Comparison of ENCODE assay signal across 36 cellular contexts in genomic region chr1:143610196-143610595, GRCh38.
"Had no signal": no experiment of that assay in that cellular context is flagged by ENCODE, and none has a peak within 500 bp of the region (broad histone marks: within the 10 kb centered on the region; RNA-seq: fewer than 3 reads in every experiment).

No MANE protein-coding gene starts in this region.

- H3K36me3 ChIP-seq: MG63 had no signal

- DNase-seq: Karpas-422, Kasumi-1, MG63, MM.1S, MV-4-11, NCI-H1048, NCI-H1092, NCI-H1092 treated with DMSO at 0.1 percent for 48 hours, NCI-H1105, NCI-H1105 treated with DMSO at 0.1 percent for 48 hours, NCI-H1417, NCI-H1417 treated with DMSO at 0.1 percent for 48 hours, NCI-H1436, NCI-H1436 treated with DMSO at 0.1 percent for 48 hours, NCI-H146, NCI-H1694, NCI-H1694 treated with DMSO at 0.1 percent for 48 hours, NCI-H187, NCI-H187 treated with DMSO at 0.1 percent for 48 hours, NCI-H1930, NCI-H2029, NCI-H2029 treated with DMSO at 0.1 percent for 48 hours, NCI-H2081, NCI-H2081 treated with DMSO at 0.1 percent for 48 hours, NCI-H2107, NCI-H2171, NCI-H2171 treated with DMSO at 0.1 percent for 48 hours, NCI-H2227 treated with DMSO at 0.1 percent for 48 hours, NCI-H226, NCI-H345, NCI-H446, NCI-H446 treated with DMSO at 0.1 percent for 48 hours, NCI-H510A, NCI-H510A treated with DMSO at 0.1 percent for 48 hours, NCI-H524, NCI-H524 treated with DMSO at 0.1 percent for 48 hours had no signal

- H3K4me3 ChIP-seq: MG63 had no signal

- H3K9me3 ChIP-seq: MG63 had no signal
